Comparison of ENCODE assay signal across 8 cellular contexts in the genomic region with DNA sequence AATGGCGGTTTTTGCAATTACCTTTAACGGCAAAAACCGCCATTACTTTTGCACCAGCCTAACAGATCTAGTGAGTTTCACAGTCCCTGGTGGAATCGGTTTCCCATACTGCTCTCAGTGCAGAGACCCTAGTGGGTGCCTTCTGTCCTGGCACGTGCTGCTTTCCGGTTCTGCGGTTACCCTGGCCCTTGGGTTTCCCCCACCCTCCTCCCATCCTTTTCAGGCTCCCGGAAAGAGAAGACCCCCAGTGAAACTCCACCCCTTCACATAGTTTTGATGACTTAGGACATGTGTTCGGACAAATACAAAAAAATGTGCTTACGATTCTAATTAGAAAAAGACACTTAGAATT. TPM values are rescaled to one million over a fixed set of nuclear protein-coding genes. Genes with fewer than 3 reads are reported as not detected.
A peak's percentile ranks its signal among the peaks of the same experiment; 100 is the strongest.
DNase-seq lines count a peak whose midpoint lies in the region; ATAC-seq and TF ChIP-seq lines count a peak whose summit lies in the region.

No MANE protein-coding gene starts in this region.

- peak overlapping the region; percentile 88 for H3K4me3 Mint-ChIP-seq in activated T-helper 2 cell treated with anti-CD3 and anti-CD28 coated beads, Interferon-gamma antibody, Interleukin-2, Interleukin-4, amounts not matched to agents 10 μg/mL and 5 μg/mL and 100 μg/mL, durations not matched to agents 14 hours and 24 hours and 36 hours (ENCODE audit: low read depth)

- intact Hi-C loops in activated T-helper 2 cell treated with anti-CD3 and anti-CD28 coated beads, Interferon-gamma antibody, Interleukin-2, Interleukin-4, amounts not matched to agents 10 μg/mL and 5 μg/mL and 100 μg/mL, durations not matched to agents 14 hours and 24 hours and 36 hours (cut with micrococcal nuclease): loop anchor here (5.0 kb wide), 2 partner anchors 84 to 186 kb away; a partner anchor contains a TSS
- intact Hi-C loops in Right ventricle myocardium superior (cut with DNase I) (no loop called here), posterior vena cava (cut with DNase I) (no loop called here)

- H4K20me1 ChIP-seq in GM23248 (ENCODE audit: insufficient read depth): no peaks in the 10 kb centered on the region
- no peaks in the 10 kb centered on the region for H4K20me1 ChIP-seq in MM.1S (ENCODE audit: insufficient read depth, low read length)

- H3K36me3 ChIP-seq in GM23248 (ENCODE audit: low read depth) (no peaks in the 10 kb centered on the region), MM.1S (replicated peaks; ENCODE audit: insufficient read depth, low read length) (no peaks in the 10 kb centered on the region), skeletal muscle tissue (ENCODE audit: control insufficient read depth in 3 of 3, insufficient read depth in 3 of 3, low read length in 3 of 3) (no peaks in the 10 kb centered on the region)

- H3K9ac ChIP-seq in GM23248 (peak overlapping the region; percentile 93), MM.1S (ENCODE audit: low read length) (peak overlapping the region; percentile 83), skeletal muscle tissue (ENCODE audit: low read depth in 1 of 3, low read length in 3 of 3) (peak overlapping the region; percentile 81 to 82 (median 82))

- H3K9me2 ChIP-seq in GM23248 (ENCODE audit: insufficient read depth) (no peaks in the 10 kb centered on the region), MM.1S (replicated peaks; ENCODE audit: insufficient read depth, low read length) (no peaks in the 10 kb centered on the region)

- no peaks in the 10 kb centered on the region for H3K9me3 ChIP-seq in GM23248 (ENCODE audit: low read depth)
- H3K9me3 ChIP-seq in MM.1S (replicated peaks; ENCODE audit: insufficient read depth, low read length): no peaks in the 10 kb centered on the region
- H3K9me3 ChIP-seq in skeletal muscle tissue (ENCODE audit: control insufficient read depth in 3 of 3, low read length in 3 of 3): no peaks in the 10 kb centered on the region

- H3K36me3 Mint-ChIP-seq in activated T-helper 2 cell treated with anti-CD3 and anti-CD28 coated beads, Interferon-gamma antibody, Interleukin-2, Interleukin-4, amounts not matched to agents 10 μg/mL and 5 μg/mL and 100 μg/mL, durations not matched to agents 14 hours and 24 hours and 36 hours (ENCODE audit: low read depth): peaks cover 30% of the 10 kb centered on the region

- H3K4me3 ChIP-seq in GM23248 (peak overlapping the region; percentile 86), MM.1S (ENCODE audit: low read length) (peak overlapping the region; percentile 61), skeletal muscle tissue (ENCODE audit: low read length in 3 of 3) (peak overlapping the region; percentile 64 to 81 (median 80))

- H2AFZ ChIP-seq in GM23248 (peak overlapping the region; percentile 88), MM.1S (ENCODE audit: low read length) (peak overlapping the region; percentile 56; the same call in 1 of the 2 replicates)

- no peak for TF ChIP-seq CTCF in MM.1S (IDR thresholded peaks at IDR 0.05; ENCODE audit: low read length)

- peaks cover 21% of the 10 kb centered on the region for H3K4me1 ChIP-seq in GM23248 (ENCODE audit: insufficient read depth)
- peaks cover 5% of the 10 kb centered on the region; the same call in 1 of the 2 replicates for H3K4me1 ChIP-seq in MM.1S (ENCODE audit: low read length)
- H3K4me1 ChIP-seq in skeletal muscle tissue (ENCODE audit: control insufficient read depth in 3 of 3, insufficient read depth in 3 of 3, low read length in 3 of 3): peaks cover 0 to 6% (median 5%) of the 10 kb centered on the region in 3 donors

- 3 to 4% methylated on average over 8 to 10 of the region's 10 CpGs for WGBS in GM23248 (ENCODE audit: low coverage in 1 of 2, low lambda C conversion rate in 2 of 2, missing lambda C conversion rate in 2 of 2), 2 experiments

- DNase-seq in GM03348 (ENCODE audit: low spot score) (peak; percentile 6), GM23248 (peak; percentile 28), MM.1S (peak; percentile 52), Right ventricle myocardium superior (no peak), islet precursor cell (no peak), posterior vena cava (ENCODE audit: low spot score) (no peak)
- DNase-seq in activated T-helper 2 cell treated with anti-CD3 and anti-CD28 coated beads, Interferon-gamma antibody, Interleukin-2, Interleukin-4, amounts not matched to agents 10 μg/mL and 5 μg/mL and 100 μg/mL, durations not matched to agents 14 hours and 24 hours and 36 hours (ENCODE audit: low spot score): peak; percentile 18

- H3K9me3 Mint-ChIP-seq in activated T-helper 2 cell treated with anti-CD3 and anti-CD28 coated beads, Interferon-gamma antibody, Interleukin-2, Interleukin-4, amounts not matched to agents 10 μg/mL and 5 μg/mL and 100 μg/mL, durations not matched to agents 14 hours and 24 hours and 36 hours: no peaks in the 10 kb centered on the region

- no peaks in the 10 kb centered on the region for H3K27me3 Mint-ChIP-seq in activated T-helper 2 cell treated with anti-CD3 and anti-CD28 coated beads, Interferon-gamma antibody, Interleukin-2, Interleukin-4, amounts not matched to agents 10 μg/mL and 5 μg/mL and 100 μg/mL, durations not matched to agents 14 hours and 24 hours and 36 hours (ENCODE audit: low read depth)

- H3K79me2 ChIP-seq in GM23248 (ENCODE audit: insufficient read depth) (no peaks in the 10 kb centered on the region), MM.1S (ENCODE audit: low read length) (no peaks in the 10 kb centered on the region)

- H3F3A ChIP-seq in GM23248 (ENCODE audit: insufficient read depth) (peaks cover 5% of the 10 kb centered on the region; the same call in 1 of the 2 replicates), MM.1S (ENCODE audit: insufficient read depth, low read length) (peaks cover 11% of the 10 kb centered on the region)

- ATAC-seq in Right ventricle myocardium superior (ENCODE audit: poor library complexity): peak; percentile 12

- peak overlapping the region; percentile 77 for H3K27ac ChIP-seq in GM23248
- peak overlapping the region; percentile 97 for H3K27ac ChIP-seq in MM.1S (ENCODE audit: low read length)
- peak overlapping the region; percentile 95 for H3K27ac ChIP-seq in skeletal muscle tissue (ENCODE audit: low read depth, low read length)

- H3K27me3 ChIP-seq in GM23248 (replicated peaks; ENCODE audit: insufficient read depth) (no peaks in the 10 kb centered on the region), MM.1S (replicated peaks; ENCODE audit: insufficient read depth, low read length) (no peaks in the 10 kb centered on the region), skeletal muscle tissue (ENCODE audit: control insufficient read depth in 3 of 3, insufficient read depth in 3 of 3, low read length in 3 of 3) (no peaks in the 10 kb centered on the region)

- in situ Hi-C loops in GM23248 (cut with MboI): loop anchor here (25.0 kb wide), 1 partner anchor 419 kb away; no protein-coding TSS in a partner anchor

- peak overlapping the region; percentile 86 for H3K4me2 ChIP-seq in GM23248 (ENCODE audit: unreplicated experiment)
- peak overlapping the region; percentile 79 for H3K4me2 ChIP-seq in MM.1S (ENCODE audit: low read depth, low read length)

- peak overlapping the region; percentile 93 for H3K27ac Mint-ChIP-seq in activated T-helper 2 cell treated with anti-CD3 and anti-CD28 coated beads, Interferon-gamma antibody, Interleukin-2, Interleukin-4, amounts not matched to agents 10 μg/mL and 5 μg/mL and 100 μg/mL, durations not matched to agents 14 hours and 24 hours and 36 hours

- H3K4me1 Mint-ChIP-seq in activated T-helper 2 cell treated with anti-CD3 and anti-CD28 coated beads, Interferon-gamma antibody, Interleukin-2, Interleukin-4, amounts not matched to agents 10 μg/mL and 5 μg/mL and 100 μg/mL, durations not matched to agents 14 hours and 24 hours and 36 hours (ENCODE audit: low read depth): peaks cover 10% of the 10 kb centered on the region

RNA-seq across cellular contexts. Expression of a gene that starts 36.9 kb away (rescaled TPM):
- total RNA-seq in GM23248 (2014; rRNA removed; shearing (Covaris generic)): 0.11 and 0.63 TPM in 2 replicates
- polyA plus RNA-seq in GM23248 (2016; fragmentation: Nextera tagmentation; extraction: Ambion mirVana): 0.10 and 0.34 TPM in 2 replicates
- total RNA-seq in activated T-helper 2 cell treated with anti-CD3 and anti-CD28 coated beads, Interferon-gamma antibody, Interleukin-2, Interleukin-4, amounts not matched to agents 10 μg/mL and 5 μg/mL and 100 μg/mL, durations not matched to agents 14 hours and 24 hours and 36 hours: 0.78 and 0.94 TPM in 2 replicates
- 0.38 TPM for total RNA-seq in Right ventricle myocardium superior
- total RNA-seq in skeletal muscle tissue: 1.0 TPM
- 1 to 10 TPM in 1 of 2 donors, under 1 TPM in 1; 0.67 to 2.3 TPM for total RNA-seq in posterior vena cava

RNA-seq across cellular contexts. Expression of a gene that starts 41.5 kb away (rescaled TPM):
- total RNA-seq in GM23248 (2014; rRNA removed; shearing (Covaris generic)): not detected in 2 replicates
- not detected in 2 replicates for polyA plus RNA-seq in GM23248 (2016; fragmentation: Nextera tagmentation; extraction: Ambion mirVana)
- not detected in 2 replicates for total RNA-seq in activated T-helper 2 cell treated with anti-CD3 and anti-CD28 coated beads, Interferon-gamma antibody, Interleukin-2, Interleukin-4, amounts not matched to agents 10 μg/mL and 5 μg/mL and 100 μg/mL, durations not matched to agents 14 hours and 24 hours and 36 hours
- total RNA-seq in Right ventricle myocardium superior (not detected), skeletal muscle tissue (not detected), posterior vena cava (not detected)

Comparison
In these comparisons a context has a peak if more than half of its experiments do, and no peak if none do; other contexts are left out.
1. DNase-seq: peak in GM03348 (single experiment), GM23248 (single experiment), MM.1S (single experiment) and activated T-helper 2 cell treated with anti-CD3 and anti-CD28 coated beads, Interferon-gamma antibody, Interleukin-2, Interleukin-4, amounts not matched to agents 10 μg/mL and 5 μg/mL and 100 μg/mL, durations not matched to agents 14 hours and 24 hours and 36 hours (single experiment); none in Right ventricle myocardium superior (single experiment), islet precursor cell (single experiment) and posterior vena cava (single experiment).
2. Peak in every context shown above with its lines, with median percentiles within 50 percentile points of each other: H3K27ac ChIP-seq, H3K4me3 ChIP-seq and H3K9ac ChIP-seq.